26 cellular contexts compared by ENCODE assay signal in genomic region chr6:141925001-141925400, GRCh38.
A peak's percentile ranks its signal among the peaks of the same experiment; 100 is the strongest.
DNase-seq lines count a peak whose midpoint lies in the region; TF ChIP-seq lines count a peak whose summit lies in the region.
"Had no signal": no experiment of that assay in that cellular context is flagged by ENCODE, and none has a peak within 500 bp of the region (broad histone marks: within the 10 kb centered on the region; RNA-seq: fewer than 3 reads in every experiment).

No MANE protein-coding gene starts in this region.

- no peak for TF ChIP-seq POLR2A in transverse colon (IDR thresholded peaks at IDR 0.05)

- H3K9me2 ChIP-seq in GM23248 (ENCODE audit: insufficient read depth), result no peaks in the 10 kb centered on the region

- H3K79me2 ChIP-seq in GM23248 (ENCODE audit: insufficient read depth), result no peaks in the 10 kb centered on the region

- no peak for TF ChIP-seq EP300 in transverse colon (IDR thresholded peaks at IDR 0.05; ENCODE audit: low read depth)

- H3K4me3 ChIP-seq in GM23248 (no peak overlapping the region), cardiac fibroblast (replicated peaks in 1 of 2; ENCODE audit: low read depth in 2 of 2, low read length in 2 of 2) (no peak overlapping the region), mesenchymal stem cell (ENCODE audit: insufficient read depth in 1 of 2, low read depth in 1 of 2, low read length in 2 of 2) (no peak overlapping the region), transverse colon (no peak overlapping the region)
- H3K4me3 ChIP-seq: breast epithelium, prostate gland had no signal

- no peak overlapping the region for H2AFZ ChIP-seq in GM23248
- no peak overlapping the region for H2AFZ ChIP-seq in mesenchymal stem cell (ENCODE audit: low read depth, low read length)

- H2BK5ac ChIP-seq in mesenchymal stem cell (ENCODE audit: low read depth, low read length, poor library complexity, severe bottlenecking), result no peak overlapping the region

- H3F3A ChIP-seq in GM23248 (ENCODE audit: insufficient read depth), result peaks cover 4% of the 10 kb centered on the region; the same call in 1 of the 2 replicates

- H2BK15ac ChIP-seq in mesenchymal stem cell (ENCODE audit: low read depth, poor library complexity, severe bottlenecking), result no peak overlapping the region

- in situ Hi-C loops in GM23248 (cut with MboI) (no loop called here), transverse colon (cut with MboI; ENCODE audit: low pct_ligation_motif_present in 1 of 4, low pct_unique_long_range_greater_than_20kb in 1 of 4, low sequenced_read_pairs in 3 of 4) (no loop called here)

- H3K36me3 ChIP-seq in GM23248 (ENCODE audit: low read depth) (no peaks in the 10 kb centered on the region), mesenchymal stem cell (ENCODE audit: control insufficient read depth in 1 of 2, insufficient read depth in 2 of 2, low read depth in 1 of 2, low read length in 2 of 2) (no peaks in the 10 kb centered on the region), transverse colon (no peaks in the 10 kb centered on the region)
- H3K36me3 ChIP-seq: breast epithelium, prostate gland, WERI-Rb-1 had no signal

- DNase-seq in AG08396 (ENCODE audit: low spot score) (peak; percentile 21), GM23248 (peak; percentile 30), cardiac fibroblast (ENCODE audit: low read depth in 2 of 2) (peak; percentile 5 to 36), mesenchymal stem cell (peak; percentile 5), NCI-H2196 (lab: John Stamatoyannopoulos, UW; ENCODE audit: unreplicated experiment) (no peak), NOMO-1 treated with DMSO at 0.1 percent for 48 hours (lab: John Stamatoyannopoulos, UW; ENCODE audit: unreplicated experiment) (no peak), NCI-H345 treated with DMSO at 0.1 percent for 48 hours (lab: John Stamatoyannopoulos, UW; ENCODE audit: unreplicated experiment) (no peak), transverse colon (no peak)
- DNase-seq: activated CD4-positive, alpha-beta T cell treated with anti-CD3 and anti-CD28 coated beads for 4 hours; activated naive CD4-positive, alpha-beta T cell treated with anti-CD3 and anti-CD28 coated beads, Interleukin-2, amount 50 U/mL, for 16 hours; amygdala; CD8-positive, alpha-beta T cell; HCEC 1CT; head of caudate nucleus; naive thymus-derived CD8-positive, alpha-beta T cell; NCI-H1417; NCI-H2081; NCI-H2227 treated with DMSO at 0.1 percent for 48 hours; NCI-H69; nucleus accumbens; SIG-M5; stimulated activated naive CD4-positive, alpha-beta T cell; T1000; WERI-Rb-1 had no signal

- intact Hi-C loops in transverse colon (cut with DNase I; ENCODE audit: low total_unique reads), result no loop called here

- H3K4ac ChIP-seq in mesenchymal stem cell (ENCODE audit: low read depth in 1 of 2, low read length in 2 of 2), result no peak overlapping the region

- H3K14ac ChIP-seq in mesenchymal stem cell (ENCODE audit: low read length in 2 of 2), result no peak overlapping the region

- H3K9ac ChIP-seq in GM23248 (no peak overlapping the region), mesenchymal stem cell (ENCODE audit: low read length) (no peak overlapping the region)

- H3K9me3 ChIP-seq in GM23248 (ENCODE audit: low read depth), result no peaks in the 10 kb centered on the region
- H3K9me3 ChIP-seq in mesenchymal stem cell (ENCODE audit: control insufficient read depth, low read length), result no peaks in the 10 kb centered on the region
- no peaks in the 10 kb centered on the region for H3K9me3 ChIP-seq in transverse colon
- H3K9me3 ChIP-seq: breast epithelium, prostate gland had no signal

- no peak for TF ChIP-seq CTCF in cardiac fibroblast (IDR thresholded peaks at IDR 0.05; ENCODE audit: low read depth, low read length)
- TF ChIP-seq CTCF in transverse colon (IDR thresholded peaks at IDR 0.05), result no peak

- no peaks in the 10 kb centered on the region for H3K79me1 ChIP-seq in mesenchymal stem cell (replicated peaks; ENCODE audit: low read length, poor library complexity, severe bottlenecking)

- peak overlapping the region; percentile 14 for H3K4me2 ChIP-seq in GM23248 (ENCODE audit: unreplicated experiment)
- no peak overlapping the region for H3K4me2 ChIP-seq in mesenchymal stem cell (ENCODE audit: low read length, poor library complexity, severe bottlenecking)

- no peak overlapping the region for H4K8ac ChIP-seq in mesenchymal stem cell (ENCODE audit: low read length)

- H2BK120ac ChIP-seq in mesenchymal stem cell (ENCODE audit: low read depth, low read length), result no peak overlapping the region

- H4K91ac ChIP-seq in mesenchymal stem cell (ENCODE audit: low read length), result no peak overlapping the region

- H3K27ac ChIP-seq in GM23248, result no peak overlapping the region
- H3K27ac ChIP-seq in mesenchymal stem cell (ENCODE audit: low read length, poor library complexity, severe bottlenecking), result no peak overlapping the region
- no peak overlapping the region for H3K27ac ChIP-seq in transverse colon
- H3K27ac ChIP-seq: breast epithelium, prostate gland, WERI-Rb-1 had no signal

- H4K20me1 ChIP-seq in GM23248 (ENCODE audit: insufficient read depth), result no peaks in the 10 kb centered on the region

- H2BK12ac ChIP-seq in mesenchymal stem cell (ENCODE audit: low read length in 2 of 2), result no peak overlapping the region

- H3K18ac ChIP-seq in mesenchymal stem cell (ENCODE audit: low read depth in 1 of 2, low read length in 2 of 2), result no peak overlapping the region

- H3K27me3 ChIP-seq in GM23248 (replicated peaks; ENCODE audit: insufficient read depth) (no peaks in the 10 kb centered on the region), mesenchymal stem cell (ENCODE audit: control insufficient read depth in 1 of 2, insufficient read depth in 1 of 2, low read length in 2 of 2) (no peaks in the 10 kb centered on the region), transverse colon (no peaks in the 10 kb centered on the region)
- H3K27me3 ChIP-seq: breast epithelium had no signal

- H2AK5ac ChIP-seq in mesenchymal stem cell (ENCODE audit: low read length, severe bottlenecking), result no peak overlapping the region

- no peak overlapping the region for H3K23ac ChIP-seq in mesenchymal stem cell (ENCODE audit: low read length in 2 of 2)

- peaks cover 8% of the 10 kb centered on the region; the same call in 1 of the 2 replicates for H3K4me1 ChIP-seq in GM23248 (ENCODE audit: insufficient read depth)
- H3K4me1 ChIP-seq in mesenchymal stem cell (ENCODE audit: control insufficient read depth, insufficient read depth, low read depth, low read length), result no peaks in the 10 kb centered on the region
- no peaks in the 10 kb centered on the region for H3K4me1 ChIP-seq in transverse colon
- H3K4me1 ChIP-seq: breast epithelium, prostate gland had no signal

Comparison
In these comparisons a context has a peak if more than half of its experiments do, and no peak if none do; other contexts are left out.
1. DNase-seq: peak in AG08396 (single experiment), GM23248 (single experiment), cardiac fibroblast (2 of 2) and mesenchymal stem cell (single experiment); none in NCI-H2196 (single experiment), NOMO-1 treated with DMSO at 0.1 percent for 48 hours (single experiment), NCI-H345 treated with DMSO at 0.1 percent for 48 hours (single experiment) and transverse colon (single experiment).